Comparison of ENCODE assay signal across 12 cellular contexts in the genomic region with DNA sequence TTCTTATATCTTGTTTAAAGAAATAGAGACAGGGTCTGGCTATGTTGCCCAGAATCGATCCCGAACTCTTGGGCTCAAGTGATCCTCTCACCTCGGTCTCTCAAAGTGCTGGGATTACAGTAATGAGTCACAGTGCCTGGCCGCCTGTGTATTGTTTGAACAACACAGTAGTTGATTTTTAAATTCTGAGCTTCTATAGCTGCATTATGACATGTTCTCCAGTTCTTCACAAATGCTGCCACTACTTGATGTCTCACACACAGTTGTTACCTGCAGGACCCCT. TPM values are rescaled to one million over a fixed set of nuclear protein-coding genes. Genes with fewer than 3 reads are reported as not detected.
A peak's percentile ranks its signal among the peaks of the same experiment; 100 is the strongest.
DNase-seq lines count a peak whose midpoint lies in the region; ATAC-seq, FAIRE-seq and TF ChIP-seq lines count a peak whose summit lies in the region.
"Had no signal": no experiment of that assay in that cellular context is flagged by ENCODE, and none has a peak within 500 bp of the region (broad histone marks: within the 10 kb centered on the region; RNA-seq: fewer than 3 reads in every experiment).

No MANE protein-coding gene starts in this region.

- H3K27me3 Mint-ChIP-seq in activated CD8-positive, alpha-beta T cell treated with anti-CD3 and anti-CD28 coated beads, Interleukin-2, amount 10 ng/mL, durations not matched to agents 7 days and 5 days (ENCODE audit: low read depth): peaks cover 31% of the 10 kb centered on the region
- peaks cover 11% of the 10 kb centered on the region for H3K27me3 Mint-ChIP-seq in activated CD8-positive, alpha-beta T cell treated with anti-CD3 and anti-CD28 coated beads for 36 hours

- TF ChIP-seq POLR2A in upper lobe of left lung (IDR thresholded peaks at IDR 0.05): no peak

- WGBS in upper lobe of left lung, 2 donors: 53 to 75% methylated on average over 4 of the region's 4 CpGs

- POLR2A ChIA-PET in activated CD8-positive, alpha-beta T cell treated with anti-CD3 and anti-CD28 coated beads, Interleukin-2, amount 10 ng/mL, durations not matched to agents 7 days and 5 days (lab: Charles Lee): no interaction called here
- POLR2A ChIA-PET in activated CD8-positive, alpha-beta T cell treated with anti-CD3 and anti-CD28 coated beads for 36 hours (lab: Charles Lee): no interaction called here

- H3K4me1 Mint-ChIP-seq in activated CD8-positive, alpha-beta T cell treated with anti-CD3 and anti-CD28 coated beads, Interleukin-2, amount 10 ng/mL, durations not matched to agents 7 days and 5 days (ENCODE audit: low read depth): no peaks in the 10 kb centered on the region
- no peaks in the 10 kb centered on the region for H3K4me1 Mint-ChIP-seq in activated CD8-positive, alpha-beta T cell treated with anti-CD3 and anti-CD28 coated beads for 36 hours (ENCODE audit: low read depth)

- H3K27me3 ChIP-seq in bronchial epithelial cell (ENCODE audit: control insufficient read depth, insufficient read depth, low read length) (no peaks in the 10 kb centered on the region), lower lobe of right lung (ENCODE audit: low read depth) (no peaks in the 10 kb centered on the region), upper lobe of left lung (no peaks in the 10 kb centered on the region)

- intact Hi-C loops in activated CD8-positive, alpha-beta T cell treated with anti-CD3 and anti-CD28 coated beads for 36 hours (cut with micrococcal nuclease): no loop called here
- intact Hi-C loops in lower lobe of right lung (cut with DNase I): no loop called here

- no peak for TF ChIP-seq CTCF in activated CD8-positive, alpha-beta T cell treated with anti-CD3 and anti-CD28 coated beads for 36 hours (IDR thresholded peaks at IDR 0.05)
- no peak for TF ChIP-seq CTCF in bronchial epithelial cell (IDR thresholded peaks at IDR 0.05; ENCODE audit: insufficient read depth, low read length, severe bottlenecking)
- TF ChIP-seq CTCF in lower lobe of right lung (IDR thresholded peaks at IDR 0.05): no peak
- no peak for TF ChIP-seq CTCF in upper lobe of left lung (IDR thresholded peaks at IDR 0.05)

- no peak for ATAC-seq in activated CD8-positive, alpha-beta T cell treated with anti-CD3 and anti-CD28 coated beads, Interleukin-2, amount 10 ng/mL, durations not matched to agents 7 days and 5 days
- ATAC-seq in activated CD8-positive, alpha-beta T cell treated with anti-CD3 and anti-CD28 coated beads for 36 hours: no peak
- ATAC-seq in lower lobe of right lung: peak; percentile 32 to 71
- ATAC-seq in upper lobe of left lung (ENCODE audit: low FRiP score in 2 of 2): peak in 1 of 2 donors; percentile 22
- ATAC-seq in GM21576 (IDR thresholded peaks at IDR 0.05; ENCODE audit: unreplicated experiment): no peak
- ATAC-seq: activated CD4-positive, CD25-positive, alpha-beta regulatory T cell treated with anti-CD3 and anti-CD28 coated beads, Interleukin-2, amount 50 U/mL, for 24 hours; activated naive CD8-positive, alpha-beta T cell treated with anti-CD3 and anti-CD28 coated beads, Interleukin-2, amount 50 U/mL, for 24 hours had no signal

- H3K9me3 Mint-ChIP-seq in activated CD8-positive, alpha-beta T cell treated with anti-CD3 and anti-CD28 coated beads, Interleukin-2, amount 10 ng/mL, durations not matched to agents 7 days and 5 days (ENCODE audit: insufficient read depth): no peaks in the 10 kb centered on the region
- H3K9me3 Mint-ChIP-seq in activated CD8-positive, alpha-beta T cell treated with anti-CD3 and anti-CD28 coated beads for 36 hours: no peaks in the 10 kb centered on the region
- H3K9me3 Mint-ChIP-seq: activated naive CD8-positive, alpha-beta T cell treated with anti-CD3 and anti-CD28 coated beads, Interleukin-2, amount 50 U/mL, for 24 hours had no signal

- no peak for TF ChIP-seq EP300 in upper lobe of left lung (IDR thresholded peaks at IDR 0.05)

- H3K27ac ChIP-seq in lower lobe of right lung (peak overlapping the region; percentile 47), upper lobe of left lung (peak overlapping the region; percentile 58 to 80 (median 74))

- no peak overlapping the region for H3K4me3 Mint-ChIP-seq in activated CD8-positive, alpha-beta T cell treated with anti-CD3 and anti-CD28 coated beads, Interleukin-2, amount 10 ng/mL, durations not matched to agents 7 days and 5 days
- H3K4me3 Mint-ChIP-seq in activated CD8-positive, alpha-beta T cell treated with anti-CD3 and anti-CD28 coated beads for 36 hours: no peak overlapping the region
- H3K4me3 Mint-ChIP-seq: activated naive CD8-positive, alpha-beta T cell treated with anti-CD3 and anti-CD28 coated beads, Interleukin-2, amount 50 U/mL, for 24 hours had no signal

- H3K36me3 Mint-ChIP-seq in activated CD8-positive, alpha-beta T cell treated with anti-CD3 and anti-CD28 coated beads, Interleukin-2, amount 10 ng/mL, durations not matched to agents 7 days and 5 days (ENCODE audit: low read depth): no peaks in the 10 kb centered on the region
- H3K36me3 Mint-ChIP-seq in activated CD8-positive, alpha-beta T cell treated with anti-CD3 and anti-CD28 coated beads for 36 hours (ENCODE audit: low read depth): no peaks in the 10 kb centered on the region

- H3K9me3 ChIP-seq in lower lobe of right lung (no peaks in the 10 kb centered on the region), upper lobe of left lung (no peaks in the 10 kb centered on the region)

- no peak for FAIRE-seq in bronchial epithelial cell (lab: Jason Lieb, UNC)

- H3K36me3 ChIP-seq in bronchial epithelial cell (ENCODE audit: control insufficient read depth, insufficient read depth, low read length) (no peaks in the 10 kb centered on the region), lower lobe of right lung (no peaks in the 10 kb centered on the region), upper lobe of left lung (no peaks in the 10 kb centered on the region)

- H3K4me3 ChIP-seq in bronchial epithelial cell (ENCODE audit: low read depth, low read length): no peak overlapping the region
- H3K4me3 ChIP-seq in lower lobe of right lung: no peak overlapping the region
- H3K4me3 ChIP-seq in upper lobe of left lung: no peak overlapping the region

- H3K27ac Mint-ChIP-seq in activated CD8-positive, alpha-beta T cell treated with anti-CD3 and anti-CD28 coated beads, Interleukin-2, amount 10 ng/mL, durations not matched to agents 7 days and 5 days: no peak overlapping the region
- no peak overlapping the region for H3K27ac Mint-ChIP-seq in activated CD8-positive, alpha-beta T cell treated with anti-CD3 and anti-CD28 coated beads for 36 hours
- H3K27ac Mint-ChIP-seq: activated naive CD8-positive, alpha-beta T cell treated with anti-CD3 and anti-CD28 coated beads, Interleukin-2, amount 50 U/mL, for 24 hours had no signal

- peak; percentile 18 for DNase-seq in activated CD8-positive, alpha-beta T cell treated with anti-CD3 and anti-CD28 coated beads, Interleukin-2, amount 10 ng/mL, durations not matched to agents 7 days and 5 days
- DNase-seq in activated CD8-positive, alpha-beta T cell treated with anti-CD3 and anti-CD28 coated beads for 36 hours: no peak
- DNase-seq in bronchial epithelial cell (ENCODE audit: low read depth): peak; percentile 86
- no peak for DNase-seq in lower lobe of right lung
- peak in 1 of 2 donors; percentile 58 for DNase-seq in upper lobe of left lung
- no peak for DNase-seq in C1 segment of cervical spinal cord (lab: John Stamatoyannopoulos, UW)
- no peak for DNase-seq in activated CD4-positive, alpha-beta T cell treated with anti-CD3 and anti-CD28 coated beads for 1 hour
- DNase-seq: activated naive CD8-positive, alpha-beta T cell treated with anti-CD3 and anti-CD28 coated beads, Interleukin-2, amount 50 U/mL, for 24 hours; glutamatergic neuron; NCI-H1092 had no signal

- CTCF ChIA-PET in activated CD8-positive, alpha-beta T cell treated with anti-CD3 and anti-CD28 coated beads, Interleukin-2, amount 10 ng/mL, durations not matched to agents 7 days and 5 days (lab: Charles Lee): interaction anchor here (1.6 to 6.2 kb wide), 5 partner anchors 16 to 211 kb away, joined by 9 to 60 read pairs (median 19); partner anchors contain the start of gene HS1BP3
- CTCF ChIA-PET in activated CD8-positive, alpha-beta T cell treated with anti-CD3 and anti-CD28 coated beads for 36 hours (lab: Charles Lee): interaction anchor here (0.6 to 7.8 kb wide), 5 partner anchors 23 to 210 kb away, joined by 3 to 113 read pairs (median 9); partner anchors contain the start of gene HS1BP3

- H3K4me1 ChIP-seq in lower lobe of right lung: peaks cover 31% of the 10 kb centered on the region
- H3K4me1 ChIP-seq in upper lobe of left lung: peaks cover 26 to 32% (median 30%) of the 10 kb centered on the region in 4 donors

RNA-seq across cellular contexts. Expression of gene RHOB, which starts 7.7 kb away (rescaled TPM):
- total RNA-seq in activated CD8-positive, alpha-beta T cell treated with anti-CD3 and anti-CD28 coated beads, Interleukin-2, amount 10 ng/mL, durations not matched to agents 7 days and 5 days: 1 to 10 TPM; 1.2 to 1.3 TPM
- total RNA-seq in activated CD8-positive, alpha-beta T cell treated with anti-CD3 and anti-CD28 coated beads for 36 hours: 10 to 100 TPM; 14.2 to 15.4 TPM
- 51.9 and 65.9 TPM in 2 replicates for total RNA-seq in bronchial epithelial cell
- total RNA-seq in lower lobe of right lung: 176 TPM
- total RNA-seq in upper lobe of left lung: 100 to 1,000 TPM; 193 to 583 (median 336) TPM

Comparison
In these comparisons a context has a peak if more than half of its experiments do, and no peak if none do; other contexts are left out.
1. DNase-seq: peak in activated CD8-positive, alpha-beta T cell treated with anti-CD3 and anti-CD28 coated beads, Interleukin-2, amount 10 ng/mL, durations not matched to agents 7 days and 5 days (single experiment) and bronchial epithelial cell (single experiment); none in activated CD8-positive, alpha-beta T cell treated with anti-CD3 and anti-CD28 coated beads for 36 hours (single experiment), lower lobe of right lung (single experiment), C1 segment of cervical spinal cord (0 of 14) and activated CD4-positive, alpha-beta T cell treated with anti-CD3 and anti-CD28 coated beads for 1 hour (single experiment).
2. RNA of gene RHOB, which starts 7.7 kb away (total RNA-seq): 193 to 583 TPM in upper lobe of left lung, 176 TPM in lower lobe of right lung (single experiment), 51.9 to 65.9 TPM in bronchial epithelial cell and 14.2 to 15.4 TPM in activated CD8-positive, alpha-beta T cell treated with anti-CD3 and anti-CD28 coated beads for 36 hours; 1.2 to 1.3 TPM in activated CD8-positive, alpha-beta T cell treated with anti-CD3 and anti-CD28 coated beads, Interleukin-2, amount 10 ng/mL, durations not matched to agents 7 days and 5 days; every median in the first group is over 4 times any median in the second.
3. ATAC-seq: peak in lower lobe of right lung (2 of 2); none in activated CD8-positive, alpha-beta T cell treated with anti-CD3 and anti-CD28 coated beads, Interleukin-2, amount 10 ng/mL, durations not matched to agents 7 days and 5 days (single experiment), activated CD8-positive, alpha-beta T cell treated with anti-CD3 and anti-CD28 coated beads for 36 hours (single experiment) and GM21576 (single experiment).